In the genomic region with DNA sequence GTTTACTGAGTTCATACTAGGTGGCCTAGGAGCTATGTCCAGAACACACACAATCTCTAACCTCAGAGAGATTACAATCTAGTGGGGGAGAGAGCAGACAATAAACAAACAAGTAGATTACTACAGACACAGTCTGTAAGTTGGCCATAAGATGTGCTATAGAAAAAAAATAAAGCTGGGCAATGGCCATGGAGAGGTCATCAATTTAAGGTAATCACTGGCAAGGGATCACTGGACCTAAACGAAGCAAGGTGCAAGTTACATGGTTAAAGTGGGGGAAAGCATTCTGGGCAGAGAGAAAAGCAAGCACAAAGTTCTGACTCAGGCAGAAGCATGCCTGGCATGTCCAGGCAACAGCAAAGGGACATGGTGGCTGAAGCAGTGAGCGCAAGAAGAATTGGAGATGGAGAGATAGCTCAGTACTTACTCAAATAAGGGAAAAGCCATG, we compare ENCODE assay signal across 10 cellular contexts.
DNase-seq lines count a peak whose midpoint lies in the region; ATAC-seq and TF ChIP-seq lines count a peak whose summit lies in the region.
"Had no signal": no experiment of that assay in that cellular context is flagged by ENCODE, and none has a peak within 500 bp of the region (broad histone marks: within the 10 kb centered on the region; RNA-seq: fewer than 3 reads in every experiment).

No MANE protein-coding gene starts in this region.

- peak overlapping the region; percentile 7 for H3K4me3 ChIP-seq in A673 (ENCODE audit: low read depth, low read length, poor library complexity, severe bottlenecking)
- H3K4me3 ChIP-seq in mesodermal cell (ENCODE audit: extremely low read depth, insufficient read depth, low read length, poor library complexity, severe bottlenecking), result no peak overlapping the region
- H3K4me3 ChIP-seq: adrenal gland had no signal

- POLR2A ChIA-PET in A673 (lab: Charles Lee; ENCODE audit: low non-redundant PET), result no interaction called here

- ATAC-seq in GM18498 (IDR thresholded peaks at IDR 0.05; ENCODE audit: unreplicated experiment) (no peak), HG02678 (IDR thresholded peaks at IDR 0.05; ENCODE audit: unreplicated experiment) (no peak), HG02610 (IDR thresholded peaks at IDR 0.05; ENCODE audit: unreplicated experiment) (no peak)

- H3K27me3 Mint-ChIP-seq in HFFc6 (ENCODE audit: insufficient read depth) (no peaks in the 10 kb centered on the region), chondrocyte (ENCODE audit: low read depth) (no peaks in the 10 kb centered on the region)

- 81 to 95% methylated on average over 2 of the region's 2 CpGs for WGBS in mesodermal cell (ENCODE audit: insufficient coverage in 2 of 2), 2 experiments

- H3K9me3 ChIP-seq in A673 (ENCODE audit: low read depth, low read length, poor library complexity, severe bottlenecking) (no peaks in the 10 kb centered on the region), mesodermal cell (ENCODE audit: control insufficient read depth, low read length) (no peaks in the 10 kb centered on the region)
- H3K9me3 ChIP-seq: adrenal gland had no signal

- TF ChIP-seq CTCF in A673 (conservative IDR thresholded peaks at IDR 0.05; ENCODE audit: low read depth, low read length), result no peak
- TF ChIP-seq CTCF in HFFc6 (IDR thresholded peaks at IDR 0.05), result no peak
- TF ChIP-seq CTCF in chondrocyte (IDR thresholded peaks at IDR 0.05), result no peak

- intact Hi-C loops in A673 (cut with micrococcal nuclease; ENCODE audit: unreplicated experiment), result no loop called here

- H3K36me3 ChIP-seq in A673 (ENCODE audit: insufficient read depth, low read length, poor library complexity, severe bottlenecking), result no peaks in the 10 kb centered on the region
- H3K36me3 ChIP-seq in mesodermal cell (ENCODE audit: control insufficient read depth, insufficient read depth, low read length), result peaks cover 7% of the 10 kb centered on the region
- H3K36me3 ChIP-seq: adrenal gland had no signal

- DNase-seq in A673 (ENCODE audit: low spot score) (no peak), HFFc6 (peak; percentile 33), chondrocyte (ENCODE audit: low spot score) (no peak), COLO668 (lab: John Stamatoyannopoulos, UW; ENCODE audit: unreplicated experiment) (no peak)
- DNase-seq: adrenal gland; effector memory CD4-positive, alpha-beta T cell had no signal

- H3K4me1 ChIP-seq in A673 (ENCODE audit: insufficient read depth, low read length, poor library complexity, severe bottlenecking) (peaks cover 96% of the 10 kb centered on the region), mesodermal cell (ENCODE audit: control insufficient read depth, insufficient read depth, low read length, poor library complexity, severe bottlenecking) (peaks cover 61% of the 10 kb centered on the region)

- H3K9me3 Mint-ChIP-seq in HFFc6, result no peaks in the 10 kb centered on the region
- no peaks in the 10 kb centered on the region for H3K9me3 Mint-ChIP-seq in chondrocyte (ENCODE audit: low read depth)

- H3K27ac Mint-ChIP-seq in HFFc6, result peak overlapping the region; percentile 9
- peak overlapping the region; percentile 60 for H3K27ac Mint-ChIP-seq in chondrocyte (ENCODE audit: unreplicated experiment)

- H3K27me3 ChIP-seq in A673 (replicated peaks; ENCODE audit: insufficient read depth, low read depth, low read length, poor library complexity), result no peaks in the 10 kb centered on the region
- H3K27me3 ChIP-seq: adrenal gland had no signal

- H3K4me3 Mint-ChIP-seq in HFFc6 (peak overlapping the region; percentile 18), chondrocyte (ENCODE audit: unreplicated experiment) (no peak overlapping the region)

- peak overlapping the region; percentile 83 for H3K27ac ChIP-seq in A673 (ENCODE audit: low read depth, low read length, poor library complexity, severe bottlenecking)
- peak overlapping the region; percentile 88 for H3K27ac ChIP-seq in mesodermal cell (ENCODE audit: low read depth, low read length, severe bottlenecking)
- H3K27ac ChIP-seq: adrenal gland had no signal

- no peaks in the 10 kb centered on the region for H3K36me3 Mint-ChIP-seq in HFFc6 (ENCODE audit: low read depth)
- H3K36me3 Mint-ChIP-seq in chondrocyte (ENCODE audit: low read depth), result no peaks in the 10 kb centered on the region

- BruUV-seq in A673 (replicated peaks; lab: Mats Ljungman, UMichigan), result no TSS peak

- H3K4me1 Mint-ChIP-seq in HFFc6 (ENCODE audit: low read depth) (peaks cover 55% of the 10 kb centered on the region), chondrocyte (ENCODE audit: low read depth) (peaks cover 52% of the 10 kb centered on the region)

- CTCF ChIA-PET in A673 (lab: Charles Lee), result interaction anchor here (0.6 kb wide), 1 partner anchor 13 kb away, joined by 4 read pairs; no protein-coding TSS in a partner anchor
